Comparison of ENCODE assay signal across 1 cellular context in the genomic region with DNA sequence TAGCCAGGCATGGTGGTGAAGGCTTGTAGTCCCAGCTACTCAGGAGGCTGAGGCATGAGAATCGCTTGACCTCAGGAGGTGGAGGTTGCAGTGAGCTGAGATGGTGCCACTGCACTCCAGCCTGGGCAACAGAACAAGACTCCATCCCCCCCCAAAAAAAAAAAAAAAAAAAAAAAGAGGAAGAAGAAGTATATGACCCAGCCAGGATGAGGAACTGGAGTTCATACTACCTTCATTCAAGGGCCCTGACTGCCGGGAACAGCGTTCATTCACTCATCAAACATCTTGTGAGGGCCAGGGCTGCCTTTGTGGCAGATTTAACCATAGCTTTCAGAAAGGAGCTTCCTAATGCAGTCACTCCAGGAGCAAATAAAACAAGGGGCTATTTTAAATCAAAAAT.
TF ChIP-seq lines count a peak whose summit lies in the region.

No MANE protein-coding gene starts in this region.

TF ChIP-seq in H1, 55 proteins besides CTCF, POLR2A, EP300 and RAD21:
- TF ChIP-seq HDAC6 (IDR thresholded peaks at IDR 0.05; ENCODE audit: low read depth, low read length) (no peak), SRF (IDR thresholded peaks at IDR 0.05; ENCODE audit: low read depth, low read length) (no peak), BACH1 (IDR thresholded peaks at IDR 0.05; ENCODE audit: low read length) (no peak), CHD2 (IDR thresholded peaks at IDR 0.05; ENCODE audit: low read length) (no peak), EGR1 (IDR thresholded peaks at IDR 0.05; ENCODE audit: borderline replicate concordance, low read depth, low read length) (no peak), POLR2AphosphoS5 (IDR thresholded peaks at IDR 0.05; ENCODE audit: low read depth, low read length) (no peak), POU5F1 (IDR thresholded peaks at IDR 0.05; ENCODE audit: low read depth, low read length) (no peak), TAF7 (optimal IDR thresholded peaks at IDR 0.05; ENCODE audit: borderline replicate concordance, low read depth, low read length) (no peak)
- TF ChIP-seq, protein P1, sequence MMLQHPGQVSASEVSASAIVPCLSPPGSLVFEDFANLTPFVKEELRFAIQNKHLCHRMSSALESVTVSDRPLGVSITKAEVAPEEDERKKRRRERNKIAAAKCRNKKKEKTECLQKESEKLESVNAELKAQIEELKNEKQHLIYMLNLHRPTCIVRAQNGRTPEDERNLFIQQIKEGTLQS (IDR thresholded peaks at IDR 0.05; ENCODE audit: insufficient read depth, low read depth, low read length), result no peak
TF ChIP-seq in H1: peak in this region for 0.
